ENCODE assay signal across 12 cellular contexts in genomic region chr15:77607111-77607893, GRCh38. TPM values are rescaled to one million over a fixed set of nuclear protein-coding genes. Genes with fewer than 3 reads are reported as not detected.
A peak's percentile ranks its signal among the peaks of the same experiment; 100 is the strongest.
DNase-seq lines count a peak whose midpoint lies in the region; ATAC-seq, FAIRE-seq and TF ChIP-seq lines count a peak whose summit lies in the region.
"Had no signal": no experiment of that assay in that cellular context is flagged by ENCODE, and none has a peak within 500 bp of the region (broad histone marks: within the 10 kb centered on the region; RNA-seq: fewer than 3 reads in every experiment).

No MANE protein-coding gene starts in this region.

- H2AFZ ChIP-seq in astrocyte (ENCODE audit: low read depth, low read length): peak overlapping the region; percentile 76

- H3K36me3 ChIP-seq in right atrium auricular region: no peaks in the 10 kb centered on the region
- no peaks in the 10 kb centered on the region for H3K36me3 ChIP-seq in astrocyte (ENCODE audit: insufficient read depth, low read length)
- no peaks in the 10 kb centered on the region for H3K36me3 ChIP-seq in vagina

- no peaks in the 10 kb centered on the region for H4K20me1 ChIP-seq in astrocyte (ENCODE audit: insufficient read depth, low read length)

- H3K4me2 ChIP-seq in astrocyte (ENCODE audit: low read length): peak overlapping the region; percentile 17

- H3K27ac Mint-ChIP-seq in astrocyte (ENCODE audit: unreplicated experiment) (no peak overlapping the region), CD14-positive monocyte (no peak overlapping the region)
- H3K27ac Mint-ChIP-seq: activated B cell treated with CpG ODN at 0.5 μM for 24 hours; activated naive CD4-positive, alpha-beta T cell treated with anti-CD3 and anti-CD28 coated beads, Interleukin-2, amount 50 U/mL, for 72 hours had no signal

- TF ChIP-seq POLR2A in vagina (IDR thresholded peaks at IDR 0.05): no peak

- DNase-seq in Right ventricle myocardium inferior (ENCODE audit: missing footprints) (peak; percentile 71), right atrium auricular region (ENCODE audit: low spot score) (no peak), astrocyte (ENCODE audit: low read depth) (no peak), islet precursor cell (peak; percentile 84), vagina (ENCODE audit: extremely low spot score in 2 of 2) (no peak), CD14-positive monocyte (ENCODE audit: low spot score) (no peak), NCI-H1048 (lab: John Stamatoyannopoulos, UW) (no peak)
- no peak for DNase-seq in stimulated activated CD4-positive, alpha-beta T cell treated with anti-CD3 and anti-CD28 coated beads, Interleukin-1b, Interleukin-23, amount 100 ng/mL, for 48 hours
- DNase-seq: activated B cell treated with CpG ODN at 0.5 μM for 24 hours, hippocampal formation had no signal

- H3K27me3 ChIP-seq in right atrium auricular region (no peaks in the 10 kb centered on the region), astrocyte (ENCODE audit: insufficient read depth, low read length) (no peaks in the 10 kb centered on the region), vagina (no peaks in the 10 kb centered on the region)

- FAIRE-seq in astrocyte (lab: Jason Lieb, UNC): no peak
- FAIRE-seq: GM12892 had no signal

- H3K9ac ChIP-seq in astrocyte (ENCODE audit: low read length): no peak overlapping the region

- no peak overlapping the region for H3K4me3 ChIP-seq in right atrium auricular region
- no peak overlapping the region for H3K4me3 ChIP-seq in astrocyte (ENCODE audit: insufficient read depth, low read depth, low read length)
- H3K4me3 ChIP-seq in vagina: no peak overlapping the region

- H3K9me3 Mint-ChIP-seq in astrocyte (ENCODE audit: unreplicated experiment) (peaks cover 3% of the 10 kb centered on the region), CD14-positive monocyte (peaks cover 0 to 2% (median 0%) of the 10 kb centered on the region in 7 donors)
- H3K9me3 Mint-ChIP-seq: activated B cell treated with CpG ODN at 0.5 μM for 24 hours; activated naive CD4-positive, alpha-beta T cell treated with anti-CD3 and anti-CD28 coated beads, Interleukin-2, amount 50 U/mL, for 72 hours had no signal

- intact Hi-C loops in Right ventricle myocardium inferior (cut with DNase I): no loop called here
- intact Hi-C loops in vagina (cut with DNase I): no loop called here
- intact Hi-C loops in CD14-positive monocyte (cut with micrococcal nuclease): no loop called here

- peaks cover 18% of the 10 kb centered on the region for H3K4me1 Mint-ChIP-seq in astrocyte (ENCODE audit: low read depth, unreplicated experiment)
- H3K4me1 Mint-ChIP-seq in CD14-positive monocyte: peaks cover 6% of the 10 kb centered on the region

- H3K4me1 ChIP-seq in right atrium auricular region (peaks cover 0 to 8% of the 10 kb centered on the region in 2 donors), astrocyte (ENCODE audit: insufficient read depth, low read length) (peaks cover 7% of the 10 kb centered on the region), vagina (peaks cover 16% of the 10 kb centered on the region)

- H3K4me3 Mint-ChIP-seq in astrocyte (ENCODE audit: unreplicated experiment) (no peak overlapping the region), CD14-positive monocyte (no peak overlapping the region)
- H3K4me3 Mint-ChIP-seq: activated B cell treated with CpG ODN at 0.5 μM for 24 hours had no signal

- no peak for TF ChIP-seq CTCF in right atrium auricular region (IDR thresholded peaks at IDR 0.05)
- TF ChIP-seq CTCF in astrocyte (IDR thresholded peaks at IDR 0.05; ENCODE audit: insufficient read depth, low read depth, low read length): no peak
- TF ChIP-seq CTCF in vagina (IDR thresholded peaks at IDR 0.05): no peak
- no peak for TF ChIP-seq CTCF in CD14-positive monocyte (IDR thresholded peaks at IDR 0.05)

- H3K27ac ChIP-seq in right atrium auricular region (peak overlapping the region in 1 of 2 donors; percentile 27), astrocyte (ENCODE audit: low read depth, low read length) (no peak overlapping the region), vagina (peak overlapping the region; percentile 24)

- peaks cover 23% of the 10 kb centered on the region for H3K27me3 Mint-ChIP-seq in astrocyte (ENCODE audit: low read depth, unreplicated experiment)
- peaks cover 14 to 19% (median 16%) of the 10 kb centered on the region in 3 donors for H3K27me3 Mint-ChIP-seq in CD14-positive monocyte (ENCODE audit: low read depth in 3 of 3)
- H3K27me3 Mint-ChIP-seq: activated B cell treated with CpG ODN at 0.5 μM for 24 hours had no signal

- H3K36me3 Mint-ChIP-seq in astrocyte (ENCODE audit: low read depth, unreplicated experiment): no peaks in the 10 kb centered on the region
- H3K36me3 Mint-ChIP-seq in CD14-positive monocyte: no peaks in the 10 kb centered on the region
- H3K36me3 Mint-ChIP-seq: activated naive CD4-positive, alpha-beta T cell treated with anti-CD3 and anti-CD28 coated beads, Interleukin-2, amount 50 U/mL, for 72 hours had no signal

- no peak for ATAC-seq in Right ventricle myocardium inferior
- ATAC-seq: activated naive CD4-positive, alpha-beta T cell treated with anti-CD3 and anti-CD28 coated beads, Interleukin-2, amount 50 U/mL, for 72 hours had no signal

- H3K9me3 ChIP-seq in right atrium auricular region: no peaks in the 10 kb centered on the region
- H3K9me3 ChIP-seq in astrocyte (ENCODE audit: insufficient read depth, low read depth, low read length): no peaks in the 10 kb centered on the region
- no peaks in the 10 kb centered on the region for H3K9me3 ChIP-seq in vagina

- H3K79me2 ChIP-seq in astrocyte (ENCODE audit: insufficient read depth, low read length): no peaks in the 10 kb centered on the region

RNA-seq across cellular contexts. Expression of gene LINGO1, which starts 25.4 kb away (rescaled TPM):
- 0.78 TPM for total RNA-seq in Right ventricle myocardium inferior
- total RNA-seq in right atrium auricular region: 1 to 10 TPM; 7.0 to 9.4 TPM
- total RNA-seq in astrocyte: 4.5 and 5.7 TPM in 2 replicates
- 4.7 TPM for total RNA-seq in vagina
- polyA plus RNA-seq in CD14-positive monocyte: not detected
- total RNA-seq: activated B cell treated with CpG ODN at 0.5 μM for 24 hours; activated naive CD4-positive, alpha-beta T cell treated with anti-CD3 and anti-CD28 coated beads, Interleukin-2, amount 50 U/mL, for 72 hours had no signal

Comparison
In these comparisons a context has a peak if more than half of its experiments do, and no peak if none do; other contexts are left out.
1. DNase-seq: peak in Right ventricle myocardium inferior (single experiment) and islet precursor cell (single experiment); none in right atrium auricular region (single experiment), astrocyte (single experiment), vagina (0 of 2), CD14-positive monocyte (single experiment), stimulated activated CD4-positive, alpha-beta T cell treated with anti-CD3 and anti-CD28 coated beads, Interleukin-1b, Interleukin-23, amount 100 ng/mL, for 48 hours (single experiment) and NCI-H1048 (single experiment).